In genomic region chr2:137910641-137911040, GRCh38 we compare ENCODE assay signal across 9 cellular contexts. TPM values are rescaled to one million over a fixed set of nuclear protein-coding genes. Genes with fewer than 3 reads are reported as not detected.
A peak's percentile ranks its signal among the peaks of the same experiment; 100 is the strongest.
DNase-seq lines count a peak whose midpoint lies in the region; ATAC-seq, FAIRE-seq and TF ChIP-seq lines count a peak whose summit lies in the region.
"Had no signal": no experiment of that assay in that cellular context is flagged by ENCODE, and none has a peak within 500 bp of the region (broad histone marks: within the 10 kb centered on the region; RNA-seq: fewer than 3 reads in every experiment).

No MANE protein-coding gene starts in this region.

- FAIRE-seq in islet of Langerhans (lab: Jason Lieb, UNC), result peak; percentile 98

- H3K4me3 Mint-ChIP-seq in natural killer cell, result no peak overlapping the region
- H3K4me3 Mint-ChIP-seq in natural killer cell treated with Interleukin-12 subunit alpha and Interleukin-12 subunit beta and Interleukin-15 and Interleukin-18, amount 100 ng/mL, for 72 hours, result no peak overlapping the region

- intact Hi-C loops in natural killer cell (cut with micrococcal nuclease), result loop anchor here (2.0 kb wide), 1 partner anchor 920 kb away; no protein-coding TSS in a partner anchor

- H3K4me1 Mint-ChIP-seq in natural killer cell, result no peaks in the 10 kb centered on the region
- H3K4me1 Mint-ChIP-seq in natural killer cell treated with Interleukin-12 subunit alpha and Interleukin-12 subunit beta and Interleukin-15 and Interleukin-18, amount 100 ng/mL, for 72 hours (ENCODE audit: low read depth in 2 of 2), result no peaks in the 10 kb centered on the region

- H3K27me3 Mint-ChIP-seq in natural killer cell (ENCODE audit: low read depth in 2 of 2), result peaks cover 0 to 4% of the 10 kb centered on the region in 2 donors
- H3K27me3 Mint-ChIP-seq in natural killer cell treated with Interleukin-12 subunit alpha and Interleukin-12 subunit beta and Interleukin-15 and Interleukin-18, amount 100 ng/mL, for 72 hours, result no peaks in the 10 kb centered on the region

- peak; percentile 12 for TF ChIP-seq CTCF in natural killer cell (IDR thresholded peaks at IDR 0.05)

- H3K9me3 Mint-ChIP-seq in natural killer cell, result peaks cover 0 to 3% of the 10 kb centered on the region in 2 donors
- no peaks in the 10 kb centered on the region for H3K9me3 Mint-ChIP-seq in natural killer cell treated with Interleukin-12 subunit alpha and Interleukin-12 subunit beta and Interleukin-15 and Interleukin-18, amount 100 ng/mL, for 72 hours

- no peaks in the 10 kb centered on the region for H3K36me3 Mint-ChIP-seq in natural killer cell
- H3K36me3 Mint-ChIP-seq in natural killer cell treated with Interleukin-12 subunit alpha and Interleukin-12 subunit beta and Interleukin-15 and Interleukin-18, amount 100 ng/mL, for 72 hours, result no peaks in the 10 kb centered on the region

- no peak for DNase-seq in natural killer cell
- no peak for DNase-seq in natural killer cell treated with Interleukin-12 subunit alpha and Interleukin-12 subunit beta and Interleukin-15 and Interleukin-18, amount 100 ng/mL, for 72 hours (ENCODE audit: low spot score)
- DNase-seq in SW480 (ENCODE audit: low spot score), result peak; percentile 3
- no peak for DNase-seq in cerebellar nuclear complex (lab: John Stamatoyannopoulos, UW)
- DNase-seq in NCI-H187 treated with DMSO at 0.1 percent for 48 hours (lab: John Stamatoyannopoulos, UW), result no peak

- ATAC-seq in natural killer cell (no peak), GM21360 (IDR thresholded peaks at IDR 0.05; ENCODE audit: unreplicated experiment) (no peak), GM19395 (IDR thresholded peaks at IDR 0.05; ENCODE audit: unreplicated experiment) (no peak)
- no peak for ATAC-seq in natural killer cell treated with Interleukin-12 subunit alpha and Interleukin-12 subunit beta and Interleukin-15 and Interleukin-18, amount 100 ng/mL, for 72 hours
- ATAC-seq: activated CD4-positive, CD25-positive, alpha-beta regulatory T cell treated with anti-CD3 and anti-CD28 coated beads, Interleukin-2, amount 50 U/mL, for 24 hours had no signal

- H3K27ac Mint-ChIP-seq in natural killer cell, result no peak overlapping the region
- H3K27ac Mint-ChIP-seq in natural killer cell treated with Interleukin-12 subunit alpha and Interleukin-12 subunit beta and Interleukin-15 and Interleukin-18, amount 100 ng/mL, for 72 hours, result no peak overlapping the region

RNA-seq across cellular contexts. Expression of gene HNMT, which starts 53.6 kb away (rescaled TPM):
- total RNA-seq in natural killer cell, result 1 to 10 TPM; 1.1 to 2.1 (median 1.5) TPM
- total RNA-seq in natural killer cell treated with Interleukin-12 subunit alpha and Interleukin-12 subunit beta and Interleukin-15 and Interleukin-18, amount 100 ng/mL, for 72 hours, result not detected
